Comparison of ENCODE assay signal across 18 cellular contexts in genomic region chr4:80538276-80538926, GRCh38.
DNase-seq lines count a peak whose midpoint lies in the region; ATAC-seq, FAIRE-seq and TF ChIP-seq lines count a peak whose summit lies in the region.
"Had no signal": no experiment of that assay in that cellular context is flagged by ENCODE, and none has a peak within 500 bp of the region (broad histone marks: within the 10 kb centered on the region; RNA-seq: fewer than 3 reads in every experiment).

No MANE protein-coding gene starts in this region.

- intact Hi-C loops in pancreas (cut with DNase I) = no loop called here
- intact Hi-C loops in ovary (cut with DNase I) = no loop called here

- H3K4me3 ChIP-seq in AG10803 (ENCODE audit: low read length) (no peak overlapping the region), adipocyte (ENCODE audit: low read length) (no peak overlapping the region), pancreas (no peak overlapping the region), ovary (no peak overlapping the region)
- H3K4me3 ChIP-seq: esophagus squamous epithelium, GM23338, lung, transverse colon had no signal

- FAIRE-seq in frontal cortex (lab: Jason Lieb, UNC) = peak; percentile 72
- FAIRE-seq in pancreas (lab: Jason Lieb, UNC) = no peak
- FAIRE-seq: colon had no signal

- H3K27me3 ChIP-seq in adipocyte (replicated peaks; ENCODE audit: control insufficient read depth, insufficient read depth, low read length) = no peaks in the 10 kb centered on the region
- no peaks in the 10 kb centered on the region for H3K27me3 ChIP-seq in pancreas
- H3K27me3 ChIP-seq in ovary = no peaks in the 10 kb centered on the region
- H3K27me3 ChIP-seq: esophagus squamous epithelium, transverse colon had no signal

- H3K27ac ChIP-seq in pancreas (no peak overlapping the region), ovary (no peak overlapping the region)
- H3K27ac ChIP-seq: esophagus squamous epithelium, transverse colon had no signal

- no peak for TF ChIP-seq EP300 in ovary (IDR thresholded peaks at IDR 0.05)

- no peak for TF ChIP-seq CTCF in AG10803 (conservative IDR thresholded peaks at IDR 0.05; ENCODE audit: low read length)
- no peak for TF ChIP-seq CTCF in pancreas (IDR thresholded peaks at IDR 0.05)
- no peak for TF ChIP-seq CTCF in ovary (IDR thresholded peaks at IDR 0.05)

- peak; percentile 17 for DNase-seq in AG10803 (ENCODE audit: low read depth)
- peak; percentile 11 for DNase-seq in HS-27A (ENCODE audit: low read depth)
- DNase-seq in adipocyte (ENCODE audit: low read depth) = peak; percentile 10
- no peak for DNase-seq in frontal cortex (ENCODE audit: low spot score in 2 of 2)
- DNase-seq in pancreas = no peak
- no peak for DNase-seq in left lobe of liver (ENCODE audit: low spot score)
- DNase-seq in putamen (ENCODE audit: low spot score) = no peak
- no peak for DNase-seq in ovary
- DNase-seq: activated CD4-positive, alpha-beta T cell treated with anti-CD3 and anti-CD28 coated beads, Interleukin-2, amount 50 U/mL, for 1 hour; amygdala; esophagus squamous epithelium; NCI-H1092; SHP77 treated with DMSO at 0.1 percent for 48 hours; stimulated activated CD4-positive, alpha-beta T cell treated with anti-CD3 and anti-CD28 coated beads, Interleukin-2, amount 100 ng/mL, for 48 hours; transverse colon had no signal

- no peak overlapping the region for H3K9ac ChIP-seq in adipocyte (ENCODE audit: low read length)

- H3K9me3 ChIP-seq in adipocyte (ENCODE audit: control insufficient read depth, low read length) (no peaks in the 10 kb centered on the region), pancreas (no peaks in the 10 kb centered on the region), ovary (no peaks in the 10 kb centered on the region)
- H3K9me3 ChIP-seq: esophagus squamous epithelium, transverse colon had no signal

- no peaks in the 10 kb centered on the region for H3K4me1 ChIP-seq in adipocyte (ENCODE audit: control insufficient read depth, insufficient read depth, low read length)
- no peaks in the 10 kb centered on the region for H3K4me1 ChIP-seq in pancreas
- H3K4me1 ChIP-seq in ovary (ENCODE audit: insufficient read depth) = no peaks in the 10 kb centered on the region
- H3K4me1 ChIP-seq: esophagus squamous epithelium, transverse colon had no signal

- H3K36me3 ChIP-seq in adipocyte (ENCODE audit: control insufficient read depth, insufficient read depth, low read length, severe bottlenecking) = no peaks in the 10 kb centered on the region
- H3K36me3 ChIP-seq in pancreas = no peaks in the 10 kb centered on the region
- H3K36me3 ChIP-seq in ovary = no peaks in the 10 kb centered on the region
- H3K36me3 ChIP-seq: esophagus squamous epithelium, transverse colon had no signal

- 75 to 88% methylated on average over 4 of the region's 4 CpGs for WGBS in pancreas, 2 donors
- WGBS in ovary, 3 donors = 94 to 98% (median 95%) methylated on average over 4 of the region's 4 CpGs

- TF ChIP-seq POLR2A in ovary (IDR thresholded peaks at IDR 0.05) = no peak

- ATAC-seq in pancreas = no peak
- no peak for ATAC-seq in left lobe of liver

Comparison
In these comparisons a context has a peak if more than half of its experiments do, and no peak if none do; other contexts are left out.
1. DNase-seq: peak in AG10803 (single experiment), HS-27A (single experiment) and adipocyte (single experiment); none in frontal cortex (0 of 2), pancreas (0 of 6), left lobe of liver (single experiment), putamen (single experiment) and ovary (0 of 5).